Comparison of ENCODE assay signal across 1 cellular context in the genomic region with DNA sequence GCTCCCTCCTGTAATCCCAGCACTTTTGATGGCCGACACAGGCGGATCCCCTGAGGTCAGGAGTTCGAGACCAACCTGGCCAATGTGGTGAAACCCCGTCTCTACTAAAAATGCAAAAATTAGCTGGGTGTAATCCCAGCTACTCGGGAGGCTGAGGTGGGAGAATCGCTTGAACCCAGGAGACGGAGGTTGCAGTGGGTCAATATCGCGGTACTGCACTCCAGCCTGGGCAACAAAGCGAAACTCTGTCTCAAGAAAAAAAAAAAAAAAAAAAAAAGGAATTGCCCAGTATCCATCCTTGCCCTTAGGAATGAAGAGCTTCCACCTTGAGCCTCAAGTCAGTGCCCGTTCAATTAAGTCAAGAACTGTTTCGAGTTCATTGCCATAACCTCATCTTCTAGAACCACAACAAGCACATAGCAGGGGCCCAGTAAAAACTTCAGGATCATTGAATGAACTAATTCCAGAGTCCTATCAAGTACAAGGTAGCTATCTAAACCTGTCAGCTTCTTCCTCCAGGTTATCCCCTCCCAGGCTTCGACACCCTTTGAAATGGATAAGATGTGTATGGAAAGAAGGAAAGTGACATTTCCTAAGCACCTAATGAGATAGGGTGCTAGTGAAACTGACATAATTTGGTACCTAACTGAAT.
TF ChIP-seq lines count a peak whose summit lies in the region.

No MANE protein-coding gene starts in this region.

TF ChIP-seq in HCT116, 20 proteins besides CTCF, POLR2A, EP300 and RAD21 (continued from another document):
- TF ChIP-seq ZBTB33 (IDR thresholded peaks at IDR 0.05; ENCODE audit: extremely low read depth, insufficient replicate concordance, low read length) (no peak), POLR2AphosphoS5 (IDR thresholded peaks at IDR 0.05; ENCODE audit: low read depth, low read length) (no peak)
